In genomic region chr16:31502981-31503380, GRCh38 we compare ENCODE assay signal across 25 cellular contexts. TPM values are rescaled to one million over a fixed set of nuclear protein-coding genes. Genes with fewer than 3 reads are reported as not detected.
DNase-seq lines count a peak whose midpoint lies in the region; ATAC-seq and TF ChIP-seq lines count a peak whose summit lies in the region.
"Had no signal": no experiment of that assay in that cellular context is flagged by ENCODE, and none has a peak within 500 bp of the region (broad histone marks: within the 10 kb centered on the region; RNA-seq: fewer than 3 reads in every experiment).

No MANE protein-coding gene starts in this region.

- no peak overlapping the region for H3K23ac ChIP-seq in IMR-90 (ENCODE audit: low read depth, low read length)

- dilution Hi-C loops in IMR-90 (cut with HindIII; ENCODE audit: low sequenced_read_pairs, unreplicated experiment), result no loop called here

- H3K14ac ChIP-seq in IMR-90 (replicated peaks; ENCODE audit: low read depth, low read length), result no peak overlapping the region

- H3K4me1 ChIP-seq in IMR-90 (ENCODE audit: control insufficient read depth, insufficient read depth, low read length), result peaks cover 7% of the 10 kb centered on the region
- no peaks in the 10 kb centered on the region for H3K4me1 ChIP-seq in fibroblast of lung (ENCODE audit: control insufficient read depth, extremely low read depth, insufficient read depth, low read length)

- H3K18ac ChIP-seq in IMR-90 (ENCODE audit: low read depth, low read length), result no peak overlapping the region

- H2BK20ac ChIP-seq in IMR-90 (ENCODE audit: low read depth, low read length), result no peak overlapping the region

- no peak overlapping the region for H2BK120ac ChIP-seq in IMR-90 (ENCODE audit: low read depth, low read length)

- DNase-seq in AG10803 (ENCODE audit: low read depth), result peak; percentile 61
- peak; percentile 43 for DNase-seq in IMR-90
- peak; percentile 25 to 75 for DNase-seq in fibroblast of lung (ENCODE audit: low read depth in 2 of 2)
- DNase-seq in non-pigmented ciliary epithelial cell (ENCODE audit: low read depth), result peak; percentile 31
- no peak for DNase-seq in SHP77 treated with DMSO at 0.1 percent for 48 hours (lab: John Stamatoyannopoulos, UW)
- no peak for DNase-seq in stimulated activated naive CD4-positive, alpha-beta T cell (lab: John Stamatoyannopoulos, UW)
- DNase-seq: activated CD4-positive, alpha-beta T cell treated with anti-CD3 and anti-CD28 coated beads, Interleukin-2, amount 50 U/mL, for 4 hours; activated CD8-positive, alpha-beta memory T cell treated with anti-CD3 and anti-CD28 coated beads, Interleukin-2, amount 50 U/mL, for 4 hours; brain microvascular endothelial cell; colonic mucosa; endodermal cell; esophagus squamous epithelium; heart right ventricle; left ventricle myocardium superior; NCI-H1694; NCI-H82; stimulated activated CD4-positive, alpha-beta T cell treated with anti-CD3 and anti-CD28 coated beads, Interleukin-4, amount 100 ng/mL, for 24 hours; stimulated activated naive CD8-positive, alpha-beta T cell treated with anti-CD3 and anti-CD28 coated beads, Interleukin-15, amount 100 ng/mL, for 72 hours had no signal

- H3K9me1 ChIP-seq in IMR-90 (ENCODE audit: insufficient read depth, low read length), result peaks cover 17% of the 10 kb centered on the region

- H4K5ac ChIP-seq in IMR-90 (ENCODE audit: low read depth, low read length), result no peak overlapping the region

- peaks cover 33 to 83% of the 10 kb centered on the region in 2 experiments for H3K79me1 ChIP-seq in IMR-90 (ENCODE audit: low read depth in 1 of 2, low read length in 2 of 2)

- no peak overlapping the region for H2AK9ac ChIP-seq in IMR-90 (replicated peaks; ENCODE audit: low read depth, low read length, poor library complexity)

- no peak overlapping the region for H2AFZ ChIP-seq in IMR-90 (replicated peaks; ENCODE audit: low read length, poor library complexity)
- no peak overlapping the region for H2AFZ ChIP-seq in fibroblast of lung (ENCODE audit: low read length)

- H4K20me1 ChIP-seq in IMR-90 (ENCODE audit: insufficient read depth, low read length) (peaks cover 13% of the 10 kb centered on the region; the same call in 1 of the 2 replicates), fibroblast of lung (ENCODE audit: control insufficient read depth, extremely low read depth, insufficient read depth, low read length) (no peaks in the 10 kb centered on the region)

- in situ Hi-C loops in IMR-90 (cut with MboI; ENCODE audit: low sequenced_read_pairs), result loop anchor here (10.0 to 25.0 kb wide), 2 partner anchors 58 to 209 kb away; partner anchors contain the start of gene ZNF843

- H4K8ac ChIP-seq in IMR-90 (ENCODE audit: low read depth in 2 of 2, low read length in 2 of 2), result no peak overlapping the region

- H2AK5ac ChIP-seq in IMR-90 (ENCODE audit: low read depth, low read length), result no peak overlapping the region

- TF ChIP-seq CTCF in AG10803 (conservative IDR thresholded peaks at IDR 0.05; ENCODE audit: low read length) (no peak), IMR-90 (conservative IDR thresholded peaks at IDR 0.05; ENCODE audit: low read depth, low read length) (no peak), fibroblast of lung (conservative IDR thresholded peaks at IDR 0.05 in 1 of 2, IDR thresholded peaks at IDR 0.05 in 1 of 2; ENCODE audit: low read depth in 1 of 2, low read length in 2 of 2) (no peak)

- CTCF ChIA-PET in IMR-90 (lab: Yijun Ruan, JAX), result no interaction called here

- intact Hi-C loops in IMR-90 (cut with micrococcal nuclease), result loop anchor here (10.0 kb wide), 1 partner anchor 58 kb away; the partner anchor contains the start of gene ZNF843

- ATAC-seq in IMR-90 (ENCODE audit: low read depth), result no peak
- ATAC-seq in GM18907 (IDR thresholded peaks at IDR 0.05; ENCODE audit: unreplicated experiment), result no peak
- ATAC-seq in HG03039 (IDR thresholded peaks at IDR 0.05; ENCODE audit: unreplicated experiment), result no peak
- ATAC-seq: GM12878; heart right ventricle; left ventricle myocardium superior; stimulated activated naive CD8-positive, alpha-beta T cell treated with anti-CD3 and anti-CD28 coated beads, Interleukin-15, amount 100 ng/mL, for 72 hours had no signal

- H2BK5ac ChIP-seq in IMR-90 (ENCODE audit: low read depth, low read length, poor library complexity, severe bottlenecking), result no peak overlapping the region

- no peak for TF ChIP-seq POLR2A in IMR-90 (IDR thresholded peaks at IDR 0.05; ENCODE audit: low read depth, low read length)

- H3K4me3 ChIP-seq in AG10803 (ENCODE audit: low read length), result no peak overlapping the region
- H3K4me3 ChIP-seq in IMR-90 (ENCODE audit: insufficient read depth, low read depth, low read length), result no peak overlapping the region
- no peak overlapping the region for H3K4me3 ChIP-seq in fibroblast of lung (replicated peaks in 1 of 4; ENCODE audit: control extremely low read depth in 1 of 4, insufficient read depth in 1 of 4, low read depth in 3 of 4, low read length in 4 of 4)
- H3K4me3 ChIP-seq: colonic mucosa, esophagus squamous epithelium, GM12878, heart right ventricle had no signal

- H3K9ac ChIP-seq in IMR-90 (ENCODE audit: low read depth, low read length) (no peak overlapping the region), fibroblast of lung (ENCODE audit: insufficient read depth, low read length) (no peak overlapping the region)
- H3K9ac ChIP-seq: KMS-11 had no signal

- BruUV-seq in IMR-90 (replicated peaks; lab: Mats Ljungman, UMichigan), result no TSS peak

- H3K4me2 ChIP-seq in IMR-90 (ENCODE audit: low read depth, low read length), result no peak overlapping the region
- no peak overlapping the region for H3K4me2 ChIP-seq in fibroblast of lung (ENCODE audit: extremely low read depth, insufficient read depth, low read length)
- H3K4me2 ChIP-seq: KMS-11 had no signal

- no peak overlapping the region for H3K4ac ChIP-seq in IMR-90 (ENCODE audit: low read depth, low read length)

- H3K9me3 ChIP-seq in IMR-90 (ENCODE audit: control insufficient read depth, insufficient read depth, low read length), result no peaks in the 10 kb centered on the region
- H3K9me3 ChIP-seq in fibroblast of lung (ENCODE audit: control insufficient read depth, insufficient read depth, low read depth, low read length), result no peaks in the 10 kb centered on the region
- H3K9me3 ChIP-seq: colonic mucosa, esophagus squamous epithelium, heart right ventricle had no signal

- no peak overlapping the region for H3K56ac ChIP-seq in IMR-90 (ENCODE audit: extremely low read depth, insufficient read depth, low read length)

- no peak overlapping the region for H4K91ac ChIP-seq in IMR-90 (ENCODE audit: insufficient read depth, low read depth, low read length)

- no peak overlapping the region for H3K27ac ChIP-seq in IMR-90 (ENCODE audit: insufficient read depth, low read length)
- no peak overlapping the region for H3K27ac ChIP-seq in fibroblast of lung (ENCODE audit: insufficient read depth, low read length)
- H3K27ac ChIP-seq: brain microvascular endothelial cell, colonic mucosa, esophagus squamous epithelium, KMS-11 had no signal

- POLR2A ChIA-PET in IMR-90 (lab: Charles Lee; ENCODE audit: unreplicated experiment), result interaction anchor here (0.6 kb wide), 1 partner anchor 13 kb away, joined by 3 read pairs; no protein-coding TSS in a partner anchor

- TF ChIP-seq RAD21 in IMR-90 (IDR thresholded peaks at IDR 0.05; ENCODE audit: low read length), result no peak

- H3K27me3 ChIP-seq in IMR-90 (ENCODE audit: control insufficient read depth, insufficient read depth, low read length) (no peaks in the 10 kb centered on the region), fibroblast of lung (ENCODE audit: control insufficient read depth, insufficient read depth, low read length) (no peaks in the 10 kb centered on the region)
- H3K27me3 ChIP-seq: brain microvascular endothelial cell, colonic mucosa, esophagus squamous epithelium, heart right ventricle had no signal

- no peak overlapping the region for H2BK15ac ChIP-seq in IMR-90 (ENCODE audit: low read depth, low read length)

- H3K79me2 ChIP-seq in fibroblast of lung (ENCODE audit: control insufficient read depth, insufficient read depth, low read length), result peaks cover 13% of the 10 kb centered on the region

- H3K36me3 ChIP-seq in IMR-90 (ENCODE audit: control insufficient read depth, insufficient read depth, low read length), result peaks cover 39% of the 10 kb centered on the region
- H3K36me3 ChIP-seq in fibroblast of lung (ENCODE audit: control insufficient read depth, insufficient read depth, low read length), result peaks cover 16% of the 10 kb centered on the region
- H3K36me3 ChIP-seq: colonic mucosa had no signal

RNA-seq across cellular contexts. Expression of gene RUSF1, which starts 5.2 kb away (rescaled TPM):
- 22.2 and 22.9 TPM in 2 replicates for total RNA-seq in IMR-90 (2012; rRNA removed)
- polyA plus RNA-seq in IMR-90 (2012; rRNA removed), result 63.6 and 65.0 TPM in 2 replicates
- 26.5 and 46.5 TPM in 2 replicates for polyA plus RNA-seq in IMR-90 (2012; cell fraction: cytosol; rRNA removed)
- polyA plus RNA-seq in IMR-90 (2012; cell fraction: nucleus; rRNA removed; ENCODE audit: low replicate concordance), result 212 and 436 TPM in 2 replicates
- 35.7 and 41.8 TPM in 2 replicates for total RNA-seq in fibroblast of lung
- 21.5 and 23.1 TPM in 2 replicates for polyA plus RNA-seq in fibroblast of lung
- polyA plus RNA-seq in fibroblast of lung (2012), result 50.9 and 54.9 TPM in 2 replicates
- 83.2 and 94.6 TPM in 2 replicates for polyA minus RNA-seq in fibroblast of lung (ENCODE audit: low replicate concordance)

RNA-seq across cellular contexts. Expression of gene SLC5A2, which starts 20.1 kb away (rescaled TPM):
- under 0.01 TPM in 1 of 2 replicates, not detected in the other for total RNA-seq in IMR-90 (2012; rRNA removed)
- polyA plus RNA-seq in IMR-90 (2012; rRNA removed), result 0.10 TPM in 1 of 2 replicates, not detected in the other
- 0.03 and 0.04 TPM in 2 replicates for polyA plus RNA-seq in IMR-90 (2012; cell fraction: cytosol; rRNA removed)
- polyA plus RNA-seq in IMR-90 (2012; cell fraction: nucleus; rRNA removed; ENCODE audit: low replicate concordance), result 0.17 and 0.38 TPM in 2 replicates
- total RNA-seq in fibroblast of lung, result under 0.01 TPM in 1 of 2 replicates, not detected in the other
- polyA plus RNA-seq in fibroblast of lung, result not detected in 2 replicates
- 0.41 and 0.77 TPM in 2 replicates for polyA plus RNA-seq in fibroblast of lung (2012)
- polyA minus RNA-seq in fibroblast of lung (ENCODE audit: low replicate concordance), result not detected in 2 replicates
- total RNA-seq: activated T-helper 2 cell treated with anti-CD3 and anti-CD28 coated beads, Interferon-gamma antibody, Interleukin-2, Interleukin-4, amounts not matched to agents 10 μg/mL and 5 μg/mL and 100 μg/mL, durations not matched to agents 14 hours and 24 hours and 36 hours; esophagus squamous epithelium; GM12878; heart right ventricle; left ventricle myocardium superior had no signal
- polyA plus RNA-seq: CD14-positive monocyte had no signal

RNA-seq across cellular contexts. Expression of gene AHSP, which starts 24.7 kb away (rescaled TPM):
- total RNA-seq in IMR-90 (2012; rRNA removed), result not detected in 2 replicates
- not detected in 2 replicates for polyA plus RNA-seq in IMR-90 (2012; rRNA removed)
- polyA plus RNA-seq in IMR-90 (2012; cell fraction: cytosol; rRNA removed), result not detected in 2 replicates
- polyA plus RNA-seq in IMR-90 (2012; cell fraction: nucleus; rRNA removed; ENCODE audit: low replicate concordance), result not detected in 2 replicates
- total RNA-seq in fibroblast of lung, result not detected in 2 replicates
- not detected in 2 replicates for polyA plus RNA-seq in fibroblast of lung
- polyA plus RNA-seq in fibroblast of lung (2012), result not detected in 2 replicates
- polyA minus RNA-seq in fibroblast of lung (ENCODE audit: low replicate concordance), result not detected in 2 replicates
- total RNA-seq: activated T-helper 2 cell treated with anti-CD3 and anti-CD28 coated beads, Interferon-gamma antibody, Interleukin-2, Interleukin-4, amounts not matched to agents 10 μg/mL and 5 μg/mL and 100 μg/mL, durations not matched to agents 14 hours and 24 hours and 36 hours; colonic mucosa; endodermal cell; esophagus squamous epithelium; GM12878; heart right ventricle; HT-29; left ventricle myocardium superior had no signal
- polyA plus RNA-seq: GM12878, heart right ventricle had no signal

RNA-seq across cellular contexts. Expression of gene TGFB1I1, which starts 31.0 kb away (rescaled TPM):
- 24.9 and 30.0 TPM in 2 replicates for total RNA-seq in IMR-90 (2012; rRNA removed)
- polyA plus RNA-seq in IMR-90 (2012; rRNA removed), result 118 and 128 TPM in 2 replicates
- polyA plus RNA-seq in IMR-90 (2012; cell fraction: cytosol; rRNA removed), result 115 and 151 TPM in 2 replicates
- 210 and 556 TPM in 2 replicates for polyA plus RNA-seq in IMR-90 (2012; cell fraction: nucleus; rRNA removed; ENCODE audit: low replicate concordance)
- total RNA-seq in fibroblast of lung, result 28.5 and 46.9 TPM in 2 replicates
- 68.4 and 94.3 TPM in 2 replicates for polyA plus RNA-seq in fibroblast of lung
- polyA plus RNA-seq in fibroblast of lung (2012), result 171 and 229 TPM in 2 replicates
- polyA minus RNA-seq in fibroblast of lung (ENCODE audit: low replicate concordance), result 194 and 200 TPM in 2 replicates

RNA-seq across cellular contexts. Expression of gene ARMC5, which starts 43.7 kb away (rescaled TPM):
- total RNA-seq in IMR-90 (2012; rRNA removed), result 2.3 and 3.1 TPM in 2 replicates
- polyA plus RNA-seq in IMR-90 (2012; rRNA removed), result 7.5 and 10.2 TPM in 2 replicates
- polyA plus RNA-seq in IMR-90 (2012; cell fraction: cytosol; rRNA removed), result 9.2 and 11.1 TPM in 2 replicates
- polyA plus RNA-seq in IMR-90 (2012; cell fraction: nucleus; rRNA removed; ENCODE audit: low replicate concordance), result 37.2 and 59.8 TPM in 2 replicates
- total RNA-seq in fibroblast of lung, result 5.4 and 5.6 TPM in 2 replicates
- polyA plus RNA-seq in fibroblast of lung, result 1.7 and 3.4 TPM in 2 replicates
- 3.4 and 6.8 TPM in 2 replicates for polyA plus RNA-seq in fibroblast of lung (2012)
- polyA minus RNA-seq in fibroblast of lung (ENCODE audit: low replicate concordance), result 13.4 and 13.7 TPM in 2 replicates

Comparison
In these comparisons a context has a peak if more than half of its experiments do, and no peak if none do; other contexts are left out.
1. DNase-seq: peak in AG10803 (single experiment), IMR-90 (single experiment), fibroblast of lung (2 of 2) and non-pigmented ciliary epithelial cell (single experiment); none in SHP77 treated with DMSO at 0.1 percent for 48 hours (single experiment) and stimulated activated naive CD4-positive, alpha-beta T cell (0 of 6).